8 cellular contexts compared by ENCODE assay signal in genomic region chr14:63045234-63045611, GRCh38.
DNase-seq lines count a peak whose midpoint lies in the region; ATAC-seq and TF ChIP-seq lines count a peak whose summit lies in the region.

Gene KCNH5 (minus strand): TSS chr14:63045458. CDS start chr14:63045186, 272 bp downstream.

- no peak within 1 kb of the TSS for H3K27ac Mint-ChIP-seq in activated naive CD8-positive, alpha-beta T cell treated with anti-CD3 and anti-CD28 coated beads, Interleukin-2, amount 50 U/mL, for 24 hours

- H3K36me3 Mint-ChIP-seq in activated naive CD8-positive, alpha-beta T cell treated with anti-CD3 and anti-CD28 coated beads, Interleukin-2, amount 50 U/mL, for 24 hours (ENCODE audit: low read depth), result no peaks in the 10 kb centered on the region

- ATAC-seq in activated naive CD8-positive, alpha-beta T cell treated with anti-CD3 and anti-CD28 coated beads, Interleukin-2, amount 50 U/mL, for 24 hours, result peak; percentile 68
- no peak for ATAC-seq in GM18867 (IDR thresholded peaks at IDR 0.05; ENCODE audit: unreplicated experiment)

- no peaks in the 10 kb centered on the region for H3K9me3 Mint-ChIP-seq in activated naive CD8-positive, alpha-beta T cell treated with anti-CD3 and anti-CD28 coated beads, Interleukin-2, amount 50 U/mL, for 24 hours

- DNase-seq in GM13977 (ENCODE audit: low spot score) (peak; percentile 57), NCI-H1105 (lab: John Stamatoyannopoulos, UW) (peak; percentile 68), hypothalamus (lab: John Stamatoyannopoulos, UW) (peak in 34 of 51 donors; percentile 2 to 72 (median 33)), NOMO-1 treated with dmso at 0.1 percent for 144 hours (lab: John Stamatoyannopoulos, UW; ENCODE audit: unreplicated experiment) (no peak)
- DNase-seq in activated naive CD8-positive, alpha-beta T cell treated with anti-CD3 and anti-CD28 coated beads, Interleukin-2, amount 50 U/mL, for 24 hours, result peak; percentile 13
- peak; percentile 3 for DNase-seq in stimulated activated CD4-positive, alpha-beta T cell treated with anti-CD3 and anti-CD28 coated beads, Interleukin-4, amount 100 ng/mL, for 24 hours
- no peak for DNase-seq in activated effector memory CD4-positive, alpha-beta T cell treated with anti-CD3 and anti-CD28 coated beads, Interleukin-2, amount 50 U/mL, for 16 hours

- TF ChIP-seq CTCF in GM13977 (IDR thresholded peaks at IDR 0.05; ENCODE audit: extremely low read depth, insufficient read depth, missing control alignments), result no peak

- in situ Hi-C loops in GM13977 (cut with MboI; ENCODE audit: low pct_unique_long_range_greater_than_20kb, low sequenced_read_pairs, unreplicated experiment), result loop anchor here (25.0 kb wide), 1 partner anchor 858 kb away; no protein-coding TSS in a partner anchor

- H3K27me3 Mint-ChIP-seq in activated naive CD8-positive, alpha-beta T cell treated with anti-CD3 and anti-CD28 coated beads, Interleukin-2, amount 50 U/mL, for 24 hours, result peaks cover 45% of the 10 kb centered on the region

- H3K4me1 Mint-ChIP-seq in activated naive CD8-positive, alpha-beta T cell treated with anti-CD3 and anti-CD28 coated beads, Interleukin-2, amount 50 U/mL, for 24 hours, result no peaks in the 10 kb centered on the region

- no peak within 1 kb of the TSS for H3K4me3 Mint-ChIP-seq in activated naive CD8-positive, alpha-beta T cell treated with anti-CD3 and anti-CD28 coated beads, Interleukin-2, amount 50 U/mL, for 24 hours

Comparison
In these comparisons a context has a peak if more than half of its experiments do, and no peak if none do; other contexts are left out.
1. DNase-seq: peak in GM13977 (single experiment), NCI-H1105 (single experiment), activated naive CD8-positive, alpha-beta T cell treated with anti-CD3 and anti-CD28 coated beads, Interleukin-2, amount 50 U/mL, for 24 hours (single experiment), hypothalamus (34 of 51) and stimulated activated CD4-positive, alpha-beta T cell treated with anti-CD3 and anti-CD28 coated beads, Interleukin-4, amount 100 ng/mL, for 24 hours (single experiment); none in activated effector memory CD4-positive, alpha-beta T cell treated with anti-CD3 and anti-CD28 coated beads, Interleukin-2, amount 50 U/mL, for 16 hours (single experiment) and NOMO-1 treated with dmso at 0.1 percent for 144 hours (single experiment).